In the genomic region with DNA sequence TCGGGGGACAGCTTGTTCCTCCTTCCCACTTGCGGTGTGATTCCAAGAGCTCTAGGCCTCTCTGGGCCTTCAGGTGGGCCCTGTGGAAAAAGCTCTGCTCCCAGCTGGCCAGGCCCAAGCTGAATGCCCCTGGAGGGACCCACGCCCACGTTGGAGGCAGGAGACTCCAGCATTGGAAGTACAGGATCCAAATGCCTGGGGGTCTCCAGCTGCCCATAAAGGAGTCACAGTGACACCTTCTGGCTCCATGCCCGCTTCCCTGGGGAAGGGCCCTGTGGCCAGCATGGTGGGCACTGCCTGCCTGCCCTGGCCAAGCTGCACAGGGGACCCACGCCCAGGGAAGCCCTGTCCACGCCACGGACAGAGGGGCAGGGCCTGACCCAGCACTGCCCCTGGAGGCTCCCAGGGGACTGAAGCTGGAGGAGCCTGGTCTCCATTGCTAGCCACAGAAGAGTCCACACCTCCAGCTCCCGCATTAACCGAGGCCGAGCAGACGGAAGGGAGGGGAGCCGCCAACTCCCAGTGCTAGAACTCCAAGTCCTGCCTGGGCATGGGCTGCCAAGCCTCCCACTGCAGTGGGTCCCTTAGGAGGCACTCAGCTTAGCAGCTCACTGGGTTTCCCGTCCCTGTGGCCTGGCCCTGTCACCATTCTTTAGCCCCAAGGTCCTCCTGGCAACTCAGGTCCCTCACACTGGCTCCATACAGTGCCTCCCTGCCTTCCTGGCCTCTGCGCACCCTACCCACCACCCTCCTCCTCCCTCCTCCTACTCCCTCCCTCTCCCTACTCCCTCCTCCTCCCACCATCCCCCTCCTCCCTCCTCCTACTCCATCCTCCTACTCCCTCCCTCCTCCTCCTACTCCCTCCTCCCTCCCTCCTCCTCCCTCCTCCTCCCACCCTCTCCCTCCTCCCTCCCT, we compare ENCODE assay signal across 1 cellular context.
A peak's percentile ranks its signal among the peaks of the same experiment; 100 is the strongest.
TF ChIP-seq lines count a peak whose summit lies in the region.

No MANE protein-coding gene starts in this region.

TF ChIP-seq in HEK293, 187 proteins besides CTCF, POLR2A, EP300 and RAD21:
- TF ChIP-seq, protein P1, sequence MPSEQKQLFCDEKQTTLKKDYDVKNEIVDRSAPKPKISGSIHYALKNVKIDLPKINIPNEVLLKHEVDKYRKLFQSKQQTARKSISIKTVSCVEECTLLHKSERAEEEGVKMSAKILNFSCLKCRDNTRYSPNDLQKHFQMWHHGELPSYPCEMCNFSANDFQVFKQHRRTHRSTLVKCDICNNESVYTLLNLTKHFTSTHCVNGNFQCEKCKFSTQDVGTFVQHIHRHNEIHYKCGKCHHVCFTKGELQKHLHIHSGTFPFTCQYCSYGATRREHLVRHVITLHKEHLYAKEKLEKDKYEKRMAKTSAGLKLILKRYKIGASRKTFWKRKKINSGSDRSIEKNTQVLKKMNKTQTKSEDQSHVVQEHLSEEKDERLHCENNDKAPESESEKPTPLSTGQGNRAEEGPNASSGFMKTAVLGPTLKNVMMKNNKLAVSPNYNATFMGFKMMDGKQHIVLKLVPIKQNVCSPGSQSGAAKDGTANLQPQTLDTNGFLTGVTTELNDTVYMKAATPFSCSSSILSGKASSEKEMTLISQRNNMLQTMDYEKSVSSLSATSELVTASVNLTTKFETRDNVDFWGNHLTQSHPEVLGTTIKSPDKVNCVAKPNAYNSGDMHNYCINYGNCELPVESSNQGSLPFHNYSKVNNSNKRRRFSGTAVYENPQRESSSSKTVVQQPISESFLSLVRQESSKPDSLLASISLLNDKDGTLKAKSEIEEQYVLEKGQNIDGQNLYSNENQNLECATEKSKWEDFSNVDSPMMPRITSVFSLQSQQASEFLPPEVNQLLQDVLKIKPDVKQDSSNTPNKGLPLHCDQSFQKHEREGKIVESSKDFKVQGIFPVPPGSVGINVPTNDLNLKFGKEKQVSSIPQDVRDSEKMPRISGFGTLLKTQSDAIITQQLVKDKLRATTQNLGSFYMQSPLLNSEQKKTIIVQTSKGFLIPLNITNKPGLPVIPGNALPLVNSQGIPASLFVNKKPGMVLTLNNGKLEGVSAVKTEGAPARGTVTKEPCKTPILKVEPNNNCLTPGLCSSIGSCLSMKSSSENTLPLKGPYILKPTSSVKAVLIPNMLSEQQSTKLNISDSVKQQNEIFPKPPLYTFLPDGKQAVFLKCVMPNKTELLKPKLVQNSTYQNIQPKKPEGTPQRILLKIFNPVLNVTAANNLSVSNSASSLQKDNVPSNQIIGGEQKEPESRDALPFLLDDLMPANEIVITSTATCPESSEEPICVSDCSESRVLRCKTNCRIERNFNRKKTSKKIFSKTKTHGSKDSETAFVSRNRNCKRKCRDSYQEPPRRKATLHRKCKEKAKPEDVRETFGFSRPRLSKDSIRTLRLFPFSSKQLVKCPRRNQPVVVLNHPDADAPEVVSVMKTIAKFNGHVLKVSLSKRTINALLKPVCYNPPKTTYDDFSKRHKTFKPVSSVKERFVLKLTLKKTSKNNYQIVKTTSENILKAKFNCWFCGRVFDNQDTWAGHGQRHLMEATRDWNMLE (tag by site-specific recombination; conservative IDR thresholded peaks at IDR 0.05; ENCODE audit: low read depth), result no peak
- TF ChIP-seq KLF8 (tag by site-specific recombination; IDR thresholded peaks at IDR 0.05) (no peak), ZNF600 (tag by site-specific recombination; IDR thresholded peaks at IDR 0.05) (peak; percentile 57; the same call in 1 of the 2 replicates), ZNF701 (tag by site-specific recombination; IDR thresholded peaks at IDR 0.05) (no peak), ZNF394 (tag by site-specific recombination; IDR thresholded peaks at IDR 0.05; ENCODE audit: borderline replicate concordance) (no peak), ZBTB7A (tag by site-specific recombination; IDR thresholded peaks at IDR 0.05; ENCODE audit: low read depth) (0 out of 2 replicates have a peak, but pooled peaks have one; percentile 11), ZNF692 (tag by site-specific recombination; IDR thresholded peaks at IDR 0.05) (no peak)
